ENCODE assay signal across 30 cellular contexts in genomic region chr11:16526947-16527346, GRCh38.
"Had no signal": no experiment of that assay in that cellular context is flagged by ENCODE, and none has a peak within 500 bp of the region (broad histone marks: within the 10 kb centered on the region; RNA-seq: fewer than 3 reads in every experiment).

No MANE protein-coding gene starts in this region.

- H3K4me1 Mint-ChIP-seq: activated B cell treated with CpG ODN at 0.5 μM for 24 hours; activated naive CD4-positive, alpha-beta T cell treated with anti-CD3 and anti-CD28 coated beads, Interleukin-2, amount 10 ng/mL, durations not matched to agents 7 days and 5 days; activated naive CD8-positive, alpha-beta T cell treated with anti-CD3 and anti-CD28 coated beads, Interleukin-2, amount 10 ng/mL, durations not matched to agents 7 days and 5 days; T-helper 17 cell had no signal

- H3K9me3 Mint-ChIP-seq: activated B cell treated with CpG ODN at 0.5 μM for 24 hours; activated CD4-positive, alpha-beta memory T cell treated with anti-CD3 and anti-CD28 coated beads for 36 hours; activated naive CD8-positive, alpha-beta T cell treated with anti-CD3 and anti-CD28 coated beads, Interleukin-2, amount 10 ng/mL, durations not matched to agents 7 days and 5 days had no signal

- ATAC-seq: activated CD4-positive, CD25-positive, alpha-beta regulatory T cell treated with anti-CD3 and anti-CD28 coated beads, Interleukin-2, amount 50 U/mL, for 24 hours; activated naive CD4-positive, alpha-beta T cell treated with anti-CD3 and anti-CD28 coated beads, Interleukin-2, amount 50 U/mL, for 72 hours; activated T-cell treated with anti-CD3 and anti-CD28 coated beads, Interleukin-2, amount 50 U/mL, for 72 hours; esophagus mucosa; T-helper 17 cell had no signal

- H3K27ac ChIP-seq: ascending aorta, breast epithelium, cardiac muscle cell, colonic mucosa, heart left ventricle, WERI-Rb-1 had no signal

- H3K27ac Mint-ChIP-seq: activated B cell treated with CpG ODN at 0.5 μM for 24 hours; activated CD4-positive, alpha-beta memory T cell treated with anti-CD3 and anti-CD28 coated beads for 36 hours; activated naive CD4-positive, alpha-beta T cell treated with anti-CD3 and anti-CD28 coated beads, Interleukin-2, amount 10 ng/mL, durations not matched to agents 7 days and 5 days; activated naive CD4-positive, alpha-beta T cell treated with anti-CD3 and anti-CD28 coated beads, Interleukin-2, amount 50 U/mL, for 72 hours; activated naive CD8-positive, alpha-beta T cell treated with anti-CD3 and anti-CD28 coated beads, Interleukin-2, amount 10 ng/mL, durations not matched to agents 7 days and 5 days; activated T-cell treated with anti-CD3 and anti-CD28 coated beads, Interleukin-2, amount 50 U/mL, for 24 hours; activated T-cell treated with anti-CD3 and anti-CD28 coated beads, Interleukin-2, amount 50 U/mL, for 72 hours; T-helper 17 cell; T-helper 2 cell treated with Interferon-gamma antibody and Interleukin-4, amounts not matched to agents 5 μg/mL and 100 μg/mL, for 36 hours had no signal

- H3K4me1 ChIP-seq: ascending aorta, breast epithelium, colonic mucosa had no signal

- H3K36me3 Mint-ChIP-seq: activated CD4-positive, alpha-beta memory T cell treated with anti-CD3 and anti-CD28 coated beads for 36 hours; activated naive CD4-positive, alpha-beta T cell treated with anti-CD3 and anti-CD28 coated beads, Interleukin-2, amount 10 ng/mL, durations not matched to agents 7 days and 5 days; activated naive CD8-positive, alpha-beta T cell treated with anti-CD3 and anti-CD28 coated beads, Interleukin-2, amount 10 ng/mL, durations not matched to agents 7 days and 5 days had no signal

- H3K27me3 Mint-ChIP-seq: activated B cell treated with CpG ODN at 0.5 μM for 24 hours; activated CD4-positive, alpha-beta memory T cell treated with anti-CD3 and anti-CD28 coated beads for 36 hours; activated naive CD4-positive, alpha-beta T cell treated with anti-CD3 and anti-CD28 coated beads, Interleukin-2, amount 10 ng/mL, durations not matched to agents 7 days and 5 days; activated naive CD8-positive, alpha-beta T cell treated with anti-CD3 and anti-CD28 coated beads, Interleukin-2, amount 10 ng/mL, durations not matched to agents 7 days and 5 days; activated T-cell treated with anti-CD3 and anti-CD28 coated beads, Interleukin-2, amount 50 U/mL, for 24 hours; brain; T-helper 17 cell had no signal

- DNase-seq: activated B cell treated with CpG ODN at 0.5 μM for 24 hours; activated CD4-positive, alpha-beta memory T cell treated with anti-CD3 and anti-CD28 coated beads for 36 hours; activated CD4-positive, alpha-beta T cell treated with anti-CD3 and anti-CD28 coated beads for 48 hours; activated CD8-positive, alpha-beta memory T cell treated with anti-CD3 and anti-CD28 coated beads, Interleukin-2, amount 50 U/mL, for 48 hours; activated gamma-delta T cell; activated naive CD4-positive, alpha-beta T cell; activated naive CD4-positive, alpha-beta T cell treated with anti-CD3 and anti-CD28 coated beads, Interleukin-2, amount 10 ng/mL, durations not matched to agents 7 days and 5 days; activated naive CD8-positive, alpha-beta T cell treated with anti-CD3 and anti-CD28 coated beads, Interleukin-2, amount 10 ng/mL, durations not matched to agents 7 days and 5 days; activated T-cell treated with anti-CD3 and anti-CD28 coated beads for 4 hours; activated T-cell treated with anti-CD3 and anti-CD28 coated beads, Interleukin-2, amount 50 U/mL, for 24 hours; activated T-cell treated with anti-CD3 and anti-CD28 coated beads, Interleukin-2, amount 50 U/mL, for 72 hours; central memory CD4-positive, alpha-beta T cell; cerebellar nuclear complex; colonic mucosa; effector CD8-positive, alpha-beta T cell; foreskin fibroblast; glutamatergic neuron; heart left ventricle; T-helper 1 cell; T-helper 17 cell; T1000; WERI-Rb-1 had no signal

- H3K36me3 ChIP-seq: ascending aorta, breast epithelium, cardiac muscle cell, colonic mucosa, heart left ventricle, WERI-Rb-1 had no signal

- H3K9me3 ChIP-seq: ascending aorta, breast epithelium, colonic mucosa had no signal

- H3K27me3 ChIP-seq: ascending aorta, breast epithelium, cardiac muscle cell, colonic mucosa, heart left ventricle had no signal

- H3K4me3 Mint-ChIP-seq: activated B cell treated with CpG ODN at 0.5 μM for 24 hours; activated CD4-positive, alpha-beta memory T cell treated with anti-CD3 and anti-CD28 coated beads for 36 hours; activated naive CD4-positive, alpha-beta T cell treated with anti-CD3 and anti-CD28 coated beads, Interleukin-2, amount 10 ng/mL, durations not matched to agents 7 days and 5 days; activated naive CD8-positive, alpha-beta T cell treated with anti-CD3 and anti-CD28 coated beads, Interleukin-2, amount 10 ng/mL, durations not matched to agents 7 days and 5 days; activated T-cell treated with anti-CD3 and anti-CD28 coated beads, Interleukin-2, amount 50 U/mL, for 24 hours; activated T-cell treated with anti-CD3 and anti-CD28 coated beads, Interleukin-2, amount 50 U/mL, for 72 hours; brain; T-helper 17 cell; T-helper 2 cell treated with Interferon-gamma antibody and Interleukin-4, amounts not matched to agents 5 μg/mL and 100 μg/mL, for 36 hours had no signal

- H3K4me3 ChIP-seq: ascending aorta, breast epithelium, cardiac muscle cell, colonic mucosa, heart left ventricle had no signal
